Comparison of ENCODE assay signal across 8 cellular contexts in genomic region chr17:82098169-82098938, GRCh38. TPM values are rescaled to one million over a fixed set of nuclear protein-coding genes. Genes with fewer than 3 reads are reported as not detected.
A peak's percentile ranks its signal among the peaks of the same experiment; 100 is the strongest.
DNase-seq lines count a peak whose midpoint lies in the region; ATAC-seq and TF ChIP-seq lines count a peak whose summit lies in the region.

Gene FASN, minus strand, starts transcription at chr17:82098236. Its CDS starts 1,791 bp downstream, at chr17:82096445.

- DNase-seq in DMS153 (lab: John Stamatoyannopoulos, UW) (peak; percentile 89), OCI-M1 (lab: John Stamatoyannopoulos, UW) (peak; percentile 96), activated T-cell treated with anti-CD3 and anti-CD28 coated beads for 4 hours (peak; percentile 87), erythroblast (lab: John Stamatoyannopoulos, UW) (peak; percentile 97 to 98)
- DNase-seq in stimulated activated CD8-positive, alpha-beta memory T cell treated with anti-CD3 and anti-CD28 coated beads, Interleukin-7, amount 100 ng/mL, for 24 hours (ENCODE audit: low read depth): peak; percentile 85

- no peaks in the 10 kb centered on the region for H3K27me3 ChIP-seq in muscle layer of colon (ENCODE audit: control insufficient read depth in 1 of 2, insufficient read depth in 2 of 2, low read length in 2 of 2)

- H3K36me3 ChIP-seq in muscle layer of colon (ENCODE audit: insufficient read depth, low read length): peaks cover 6% of the 10 kb centered on the region

- no peaks in the 10 kb centered on the region for H3K9me3 ChIP-seq in muscle layer of colon (ENCODE audit: low read length)

- no peaks in the 10 kb centered on the region for H3K36me3 Mint-ChIP-seq in IgD-negative memory B cell

- peaks cover 2 to 5% (median 5%) of the 10 kb centered on the region in 3 donors for H3K4me1 Mint-ChIP-seq in IgD-negative memory B cell

- H3K27ac Mint-ChIP-seq in IgD-negative memory B cell: peak within 1 kb of the TSS in 1 of 3 donors; percentile 92

- peak within 1 kb of the TSS; percentile 81 to 90 (median 82) for H3K4me3 Mint-ChIP-seq in IgD-negative memory B cell

- no peaks in the 10 kb centered on the region for H3K9me3 Mint-ChIP-seq in IgD-negative memory B cell

- peak within 1 kb of the TSS; percentile 95 for H3K27ac ChIP-seq in muscle layer of colon (ENCODE audit: low read depth, low read length)

- peak; percentile 68 for ATAC-seq in GM21529 (IDR thresholded peaks at IDR 0.05; ENCODE audit: unreplicated experiment)

- peaks cover 28% of the 10 kb centered on the region for H3K4me1 ChIP-seq in muscle layer of colon (ENCODE audit: insufficient read depth, low read length)

- peak within 1 kb of the TSS; percentile 15 for H3K9ac ChIP-seq in muscle layer of colon (ENCODE audit: low read length)

- H3K4me3 ChIP-seq in muscle layer of colon (ENCODE audit: low read depth in 1 of 2, low read length in 2 of 2): peak within 1 kb of the TSS; percentile 66 to 74

- peak; percentile 83 for TF ChIP-seq POLR2A in erythroblast (IDR thresholded peaks at IDR 0.05; ENCODE audit: low read length)

- no peaks in the 10 kb centered on the region for H3K27me3 Mint-ChIP-seq in IgD-negative memory B cell

RNA-seq across cellular contexts. Expression of gene FASN, which starts in this region (rescaled TPM):
- polyA plus RNA-seq in IgD-negative memory B cell: 2.9 TPM

Comparison
In these comparisons a context has a peak if more than half of its experiments do, and no peak if none do; other contexts are left out.
1. Peak in every context shown above with its lines: DNase-seq, ATAC-seq, H3K4me3 ChIP-seq and H3K27ac ChIP-seq.